ENCODE assay signal across 8 cellular contexts in the genomic region with DNA sequence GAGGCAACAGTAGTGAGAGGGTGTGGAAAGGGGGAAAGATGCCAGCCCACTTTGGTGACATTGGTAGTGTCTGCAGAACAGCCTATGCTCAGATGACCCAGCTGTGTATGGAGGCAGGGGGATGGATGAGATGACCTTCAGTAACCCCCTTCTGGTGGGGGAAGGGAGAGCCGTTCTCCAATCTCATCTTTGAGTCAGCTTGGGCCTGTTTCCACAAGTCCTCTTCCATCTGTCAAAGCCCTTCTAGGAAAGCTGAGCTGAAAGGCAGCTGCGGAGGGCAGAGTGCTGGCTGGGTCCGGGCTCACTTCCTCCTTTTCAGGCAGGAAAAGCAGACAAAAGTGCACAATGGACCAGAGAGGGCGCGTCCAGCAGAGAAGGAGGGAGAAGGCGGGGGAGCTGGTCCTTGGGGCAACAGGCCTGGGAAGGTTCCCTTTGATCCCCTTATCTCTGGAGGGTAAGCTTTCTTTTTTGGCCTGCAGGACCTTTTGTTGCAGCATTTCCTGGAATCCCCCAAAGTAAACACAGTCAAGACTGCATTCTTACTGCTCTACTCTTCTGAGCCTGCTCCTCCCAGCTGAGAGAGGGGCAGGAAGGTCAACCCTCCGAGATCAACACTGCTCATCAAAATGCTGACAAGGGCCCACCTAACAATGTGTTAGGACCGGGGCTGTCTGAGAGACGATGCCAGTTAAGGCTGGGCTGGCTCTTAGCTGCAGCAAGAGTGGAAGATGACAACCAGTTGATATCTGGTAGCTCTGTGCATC. TPM values are rescaled to one million over a fixed set of nuclear protein-coding genes. Genes with fewer than 3 reads are reported as not detected.
A peak's percentile ranks its signal among the peaks of the same experiment; 100 is the strongest.
DNase-seq lines count a peak whose midpoint lies in the region; ATAC-seq and TF ChIP-seq lines count a peak whose summit lies in the region.

No MANE protein-coding gene starts in this region.

- no peak for TF ChIP-seq POLR2A in gastroesophageal sphincter (IDR thresholded peaks at IDR 0.05)

- ATAC-seq in gastroesophageal sphincter (peak; percentile 33), GM18870 (IDR thresholded peaks at IDR 0.05; ENCODE audit: unreplicated experiment) (no peak), GM21717 (IDR thresholded peaks at IDR 0.05; ENCODE audit: unreplicated experiment) (no peak)

- H3K27me3 ChIP-seq in gastroesophageal sphincter (no peaks in the 10 kb centered on the region), neutrophil (no peaks in the 10 kb centered on the region), MM.1S (replicated peaks; ENCODE audit: insufficient read depth, low read length) (no peaks in the 10 kb centered on the region)

- H3F3A ChIP-seq in MM.1S (ENCODE audit: insufficient read depth, low read length): no peaks in the 10 kb centered on the region

- H2AFZ ChIP-seq in MM.1S (ENCODE audit: low read length): no peak overlapping the region

- no peak overlapping the region for H3K4me3 ChIP-seq in gastroesophageal sphincter
- peak overlapping the region in 1 of 2 experiments; percentile 68 for H3K4me3 ChIP-seq in neutrophil (ENCODE audit: low read depth in 1 of 2, low read length in 1 of 2)
- H3K4me3 ChIP-seq in MM.1S (ENCODE audit: low read length): no peak overlapping the region

- no peak overlapping the region for H3K4me2 ChIP-seq in MM.1S (ENCODE audit: low read depth, low read length)

- H4K20me1 ChIP-seq in MM.1S (ENCODE audit: insufficient read depth, low read length): no peaks in the 10 kb centered on the region

- no peaks in the 10 kb centered on the region for H3K79me2 ChIP-seq in MM.1S (ENCODE audit: low read length)

- DNase-seq in DMS153 (lab: John Stamatoyannopoulos, UW) (peak; percentile 78), NCI-H774 (lab: John Stamatoyannopoulos, UW) (peak; percentile 17), putamen (ENCODE audit: low spot score) (no peak), MM.1S (no peak)

- TF ChIP-seq CTCF in gastroesophageal sphincter (IDR thresholded peaks at IDR 0.05) (no peak), neutrophil (IDR thresholded peaks at IDR 0.05) (no peak), MM.1S (IDR thresholded peaks at IDR 0.05; ENCODE audit: low read length) (no peak)

- H3K9me2 ChIP-seq in MM.1S (replicated peaks; ENCODE audit: insufficient read depth, low read length): no peaks in the 10 kb centered on the region

- H3K27ac ChIP-seq in gastroesophageal sphincter (peak overlapping the region in 3 of 4 donors; percentile 86), neutrophil (peak overlapping the region; percentile 77), MM.1S (ENCODE audit: low read length) (no peak overlapping the region)

- WGBS in gastroesophageal sphincter (ENCODE audit: low coverage in 1 of 2), 2 donors: 47% methylated on average over 3 of the region's 9 CpGs; no CpG with 5 or more reads in 1 of the 2 donors

- no peak overlapping the region for H3K9ac ChIP-seq in MM.1S (ENCODE audit: low read length)

- peaks cover 0 to 60% (median 15%) of the 10 kb centered on the region in 3 donors for H3K4me1 ChIP-seq in gastroesophageal sphincter
- H3K4me1 ChIP-seq in neutrophil (ENCODE audit: control insufficient read depth in 1 of 2, insufficient read depth in 1 of 2, low read depth in 1 of 2, low read length in 1 of 2): peaks cover 31 to 37% of the 10 kb centered on the region in 2 experiments
- no peaks in the 10 kb centered on the region for H3K4me1 ChIP-seq in MM.1S (ENCODE audit: low read length)

- H3K36me3 ChIP-seq in gastroesophageal sphincter (no peaks in the 10 kb centered on the region), neutrophil (no peaks in the 10 kb centered on the region), MM.1S (replicated peaks; ENCODE audit: insufficient read depth, low read length) (no peaks in the 10 kb centered on the region)

- H3K9me3 ChIP-seq in gastroesophageal sphincter: no peaks in the 10 kb centered on the region
- no peaks in the 10 kb centered on the region for H3K9me3 ChIP-seq in neutrophil
- H3K9me3 ChIP-seq in MM.1S (replicated peaks; ENCODE audit: insufficient read depth, low read length): no peaks in the 10 kb centered on the region

- TF ChIP-seq EP300 in gastroesophageal sphincter (IDR thresholded peaks at IDR 0.05): no peak

RNA-seq across cellular contexts. Expression of a gene that starts 1.2 kb away (rescaled TPM):
- 10 to 100 TPM in 1 of 4 donors, 1 to 10 TPM in 3; 7.3 to 20.1 (median 8.4) TPM for total RNA-seq in gastroesophageal sphincter

RNA-seq across cellular contexts. Expression of a gene that starts 28.6 kb away (rescaled TPM):
- total RNA-seq in gastroesophageal sphincter: 10 to 100 TPM; 27.3 to 83.7 (median 43.4) TPM

Comparison
In these comparisons a context has a peak if more than half of its experiments do, and no peak if none do; other contexts are left out.
1. DNase-seq: peak in DMS153 (single experiment) and NCI-H774 (single experiment); none in putamen (single experiment) and MM.1S (single experiment).